8 cellular contexts compared by ENCODE assay signal in the genomic region with DNA sequence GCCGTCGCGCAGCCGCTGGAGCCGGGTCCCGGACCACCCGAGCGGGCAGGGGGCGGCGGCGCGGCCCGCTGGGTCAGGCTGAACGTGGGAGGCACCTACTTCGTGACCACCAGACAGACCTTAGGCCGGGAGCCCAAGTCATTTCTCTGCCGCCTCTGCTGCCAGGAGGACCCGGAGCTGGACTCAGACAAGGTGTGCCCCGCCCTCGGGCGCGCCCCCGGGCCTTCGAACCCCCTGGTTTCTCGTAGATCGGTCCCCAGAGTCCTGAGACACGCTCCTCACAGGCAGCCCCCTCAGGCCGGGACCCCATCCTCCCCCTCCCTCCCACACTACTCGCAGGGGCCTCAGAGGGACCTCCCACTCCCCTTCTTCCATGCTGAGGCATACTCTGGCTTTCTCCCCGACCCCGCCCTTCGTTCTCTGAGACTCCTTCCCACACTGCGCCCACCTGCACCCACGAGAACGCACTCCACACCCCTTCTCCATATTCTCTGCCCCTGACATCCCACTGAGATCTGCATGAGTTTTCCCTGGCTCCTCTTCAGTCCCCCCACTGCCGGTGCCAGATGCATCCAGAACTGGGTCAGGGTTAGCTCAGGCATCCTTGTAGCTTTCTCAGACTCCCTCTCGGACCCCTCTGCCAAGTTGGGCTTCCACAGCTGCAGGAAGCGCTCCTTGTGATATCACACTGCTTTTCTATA. TPM values are rescaled to one million over a fixed set of nuclear protein-coding genes. Genes with fewer than 3 reads are reported as not detected.
DNase-seq lines count a peak whose midpoint lies in the region; ATAC-seq and TF ChIP-seq lines count a peak whose summit lies in the region.

No MANE protein-coding gene starts in this region.

- no peaks in the 10 kb centered on the region for H3K27me3 ChIP-seq in ACC112 (ENCODE audit: insufficient read depth, low read length)
- H3K27me3 ChIP-seq in HL-60 (ENCODE audit: insufficient read depth, poor library complexity, severe bottlenecking) = no peaks in the 10 kb centered on the region

- no peak for DNase-seq in HL-60 (ENCODE audit: low read depth in 1 of 2, low spot score in 1 of 2)
- peak; percentile 54 to 58 for DNase-seq in activated T-cell treated with anti-CD3 and anti-CD28 coated beads, Interleukin-2, amount 50 U/mL, for 48 hours
- peak in 1 of 2 donors; percentile 24 for DNase-seq in foreskin fibroblast
- DNase-seq in osteocyte (ENCODE audit: extremely low spot score, unreplicated experiment) = no peak
- no peak for DNase-seq in NCI-H774 (lab: John Stamatoyannopoulos, UW)
- no peak for DNase-seq in NCI-H510A (lab: John Stamatoyannopoulos, UW)

- H3K9me3 Mint-ChIP-seq in osteocyte (ENCODE audit: unreplicated experiment) = no peaks in the 10 kb centered on the region

- H3K27ac ChIP-seq in ACC112 (ENCODE audit: low read depth, low read length) (no peak overlapping the region), HL-60 (replicated peaks) (peak overlapping the region; percentile 54)

- peak overlapping the region; percentile 90 for H3K4me3 Mint-ChIP-seq in osteocyte (ENCODE audit: unreplicated experiment)

- peaks cover 6% of the 10 kb centered on the region for H3K36me3 Mint-ChIP-seq in osteocyte (ENCODE audit: unreplicated experiment)

- ATAC-seq in GM19324 (IDR thresholded peaks at IDR 0.05; ENCODE audit: low FRiP score, unreplicated experiment) = peak; percentile 16

- H2AFZ ChIP-seq in ACC112 (ENCODE audit: low read length, unreplicated experiment) = peak overlapping the region; percentile 85

- peaks cover 27% of the 10 kb centered on the region for H3K79me2 ChIP-seq in ACC112 (ENCODE audit: control insufficient read depth, insufficient read depth, low read length, unreplicated experiment)

- H3K27ac Mint-ChIP-seq in osteocyte (ENCODE audit: unreplicated experiment) = peak overlapping the region; percentile 75

- TF ChIP-seq CTCF in HL-60 (IDR thresholded peaks at IDR 0.05; ENCODE audit: insufficient read depth, low read length) (no peak), foreskin fibroblast (IDR thresholded peaks at IDR 0.05; ENCODE audit: low read depth, low read length) (no peak), osteocyte (IDR thresholded peaks at IDR 0.05) (no peak)

- H3K4me3 ChIP-seq in ACC112 (ENCODE audit: low read depth, low read length) (peak overlapping the region; percentile 93), HL-60 (replicated peaks; ENCODE audit: insufficient read depth, low read length) (peak overlapping the region; percentile 90), foreskin fibroblast (ENCODE audit: low read depth in 1 of 2, low read length in 2 of 2) (peak overlapping the region; percentile 71 to 99)

- no peaks in the 10 kb centered on the region for H3K36me3 ChIP-seq in ACC112 (ENCODE audit: insufficient read depth, low read length)

- H3K4me1 Mint-ChIP-seq in osteocyte (ENCODE audit: unreplicated experiment) = peaks cover 32% of the 10 kb centered on the region

- H3K27me3 Mint-ChIP-seq in osteocyte (ENCODE audit: unreplicated experiment) = no peaks in the 10 kb centered on the region

- peaks cover 13% of the 10 kb centered on the region for H3K4me1 ChIP-seq in ACC112 (ENCODE audit: control insufficient read depth, insufficient read depth, low read length, unreplicated experiment)

RNA-seq across cellular contexts. Expression of gene KCTD2, which starts 0.5 kb away (rescaled TPM):
- 22.3 and 23.7 TPM in 2 replicates for total RNA-seq in osteocyte

RNA-seq across cellular contexts. Expression of gene ATP5PD, which starts 0.8 kb away (rescaled TPM):
- 195 and 212 TPM in 2 replicates for total RNA-seq in osteocyte

RNA-seq across cellular contexts. Expression of gene MRPL58, which starts 35.1 kb away (rescaled TPM):
- 22.4 and 25.1 TPM in 2 replicates for total RNA-seq in osteocyte

RNA-seq across cellular contexts. Expression of gene SLC16A5, which starts 40.2 kb away (rescaled TPM):
- 7.0 and 7.6 TPM in 2 replicates for total RNA-seq in osteocyte

Comparison
In these comparisons a context has a peak if more than half of its experiments do, and no peak if none do; other contexts are left out.
1. DNase-seq: peak in activated T-cell treated with anti-CD3 and anti-CD28 coated beads, Interleukin-2, amount 50 U/mL, for 48 hours (2 of 2); none in HL-60 (0 of 2), osteocyte (single experiment), NCI-H774 (single experiment) and NCI-H510A (single experiment).
2. Peak in every context shown above with its lines, with median percentiles within 50 percentile points of each other: H3K4me3 ChIP-seq.